In genomic region chr6:139764498-139764986, GRCh38 we compare ENCODE assay signal across 8 cellular contexts.
DNase-seq lines count a peak whose midpoint lies in the region; ATAC-seq and TF ChIP-seq lines count a peak whose summit lies in the region.

No MANE protein-coding gene starts in this region.

- 45 to 48% methylated on average over 2 of the region's 2 CpGs for WGBS in mesodermal cell (ENCODE audit: insufficient coverage in 2 of 2), 2 experiments
- 37 to 44% methylated on average over 2 of the region's 2 CpGs for WGBS in aorta, 2 donors

- intact Hi-C loops in dorsolateral prefrontal cortex (cut with DNase I): no loop called here
- intact Hi-C loops in aorta (cut with DNase I): loop anchor here in 1 of 2 donors (10.0 kb wide), 1 partner anchor 390 kb away; the partner anchor contains the start of gene CITED2

- POLR2A ChIA-PET in AG04450 (lab: Yijun Ruan, JAX): interaction anchor here (0.6 to 1.8 kb wide), 13 partner anchors 10 to 395 kb away, joined by 3 to 42 read pairs (median 3); partner anchors contain the start of gene CITED2

- DNase-seq in AG04450 (ENCODE audit: low read depth, low spot score): peak; percentile 94
- peak; percentile 84 for DNase-seq in RKO (ENCODE audit: low spot score)
- DNase-seq in dorsolateral prefrontal cortex: peak in 2 of 10 donors; percentile 10 to 11
- no peak for DNase-seq in aorta
- no peak for DNase-seq in NCI-H1930 (lab: John Stamatoyannopoulos, UW)

- TF ChIP-seq CTCF in AG04450 (IDR thresholded peaks at IDR 0.05; ENCODE audit: low read depth, low read length): no peak
- TF ChIP-seq CTCF in dorsolateral prefrontal cortex (IDR thresholded peaks at IDR 0.05 in 54 of 56, conservative IDR thresholded peaks at IDR 0.05 in 2 of 56; ENCODE audit: low read depth in 1 of 56, partially characterized antibody in 56 of 56): no peak

- no peak overlapping the region for H3K4me3 ChIP-seq in AG04450 (ENCODE audit: low read depth, low read length)
- no peak overlapping the region for H3K4me3 ChIP-seq in dorsolateral prefrontal cortex
- H3K4me3 ChIP-seq in mesodermal cell (ENCODE audit: extremely low read depth, insufficient read depth, low read length, poor library complexity, severe bottlenecking): no peak overlapping the region
- H3K4me3 ChIP-seq in aorta (ENCODE audit: low read length in 2 of 2): no peak overlapping the region

- H3K9me3 ChIP-seq in AG04450 (ENCODE audit: control insufficient read depth, insufficient read depth, low read length) (no peaks in the 10 kb centered on the region), mesodermal cell (ENCODE audit: control insufficient read depth, low read length) (no peaks in the 10 kb centered on the region), aorta (ENCODE audit: control insufficient read depth, low read length) (no peaks in the 10 kb centered on the region)

- H3K36me3 ChIP-seq in mesodermal cell (ENCODE audit: control insufficient read depth, insufficient read depth, low read length) (no peaks in the 10 kb centered on the region), aorta (ENCODE audit: control insufficient read depth in 1 of 2, insufficient read depth in 2 of 2, low read length in 1 of 2) (no peaks in the 10 kb centered on the region)

- H3K4me1 ChIP-seq in mesodermal cell (ENCODE audit: control insufficient read depth, insufficient read depth, low read length, poor library complexity, severe bottlenecking): peaks cover 60% of the 10 kb centered on the region
- H3K4me1 ChIP-seq in aorta (ENCODE audit: control insufficient read depth in 1 of 2, insufficient read depth in 2 of 2, low read length in 2 of 2): peaks cover 0 to 3% of the 10 kb centered on the region in 2 donors

- H3K27ac ChIP-seq in AG04450 (ENCODE audit: low read depth, low read length): peak overlapping the region; percentile 73
- H3K27ac ChIP-seq in dorsolateral prefrontal cortex: peak overlapping the region in 55 of 59 donors; percentile 0 to 87 (median 69)
- peak overlapping the region; percentile 89 for H3K27ac ChIP-seq in mesodermal cell (ENCODE audit: low read depth, low read length, severe bottlenecking)
- peak overlapping the region in 1 of 2 donors; percentile 32 for H3K27ac ChIP-seq in aorta (ENCODE audit: low read depth in 1 of 2, low read length in 2 of 2)

- CTCF ChIA-PET in AG04450 (lab: Charles Lee): interaction anchor here (0.6 to 0.7 kb wide), 2 partner anchors 395 to 1125 kb away, joined by 3 to 5 read pairs; no protein-coding TSS in a partner anchor

- ATAC-seq in GM19023 (IDR thresholded peaks at IDR 0.05; ENCODE audit: unreplicated experiment): peak; percentile 86
- peak; percentile 93 for ATAC-seq in HG03097 (IDR thresholded peaks at IDR 0.05; ENCODE audit: low FRiP score, unreplicated experiment)
- ATAC-seq in aorta (ENCODE audit: low FRiP score): peak; percentile 92

- H3K27me3 ChIP-seq in AG04450 (ENCODE audit: control insufficient read depth, insufficient read depth, low read length): no peaks in the 10 kb centered on the region
- H3K27me3 ChIP-seq in dorsolateral prefrontal cortex: no peaks in the 10 kb centered on the region
- no peaks in the 10 kb centered on the region for H3K27me3 ChIP-seq in aorta (ENCODE audit: control insufficient read depth in 1 of 2, insufficient read depth in 2 of 2, low read length in 1 of 2)

Comparison
In these comparisons a context has a peak if more than half of its experiments do, and no peak if none do; other contexts are left out.
1. DNase-seq: peak in AG04450 (single experiment) and RKO (single experiment); none in aorta (0 of 2) and NCI-H1930 (0 of 2).
2. Peak in every context shown above with its lines, with median percentiles within 50 percentile points of each other: ATAC-seq.